18 cellular contexts compared by ENCODE assay signal in the genomic region with DNA sequence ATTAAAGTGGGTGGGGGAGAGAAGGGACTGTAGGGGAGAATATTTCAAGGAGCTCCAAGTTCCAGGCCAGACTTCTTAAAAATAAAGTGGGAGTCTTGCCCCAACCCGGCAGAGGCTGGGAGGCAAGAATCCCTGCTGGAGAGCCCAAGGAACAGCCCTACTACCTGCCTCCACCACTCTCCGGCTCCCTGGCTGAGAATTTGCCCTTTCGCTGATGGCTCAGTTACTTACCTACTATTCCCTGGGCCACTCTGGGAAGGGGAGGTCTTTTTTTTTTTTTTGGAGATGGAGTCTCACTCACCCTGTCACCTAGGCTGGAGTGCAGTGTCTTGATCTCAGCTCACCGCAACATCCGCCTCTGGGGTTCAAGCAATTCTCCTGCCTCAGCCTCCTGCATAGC. TPM values are rescaled to one million over a fixed set of nuclear protein-coding genes. Genes with fewer than 3 reads are reported as not detected.
DNase-seq lines count a peak whose midpoint lies in the region; ATAC-seq and TF ChIP-seq lines count a peak whose summit lies in the region.
"Had no signal": no experiment of that assay in that cellular context is flagged by ENCODE, and none has a peak within 500 bp of the region (broad histone marks: within the 10 kb centered on the region; RNA-seq: fewer than 3 reads in every experiment).

No MANE protein-coding gene starts in this region.

- no peak for TF ChIP-seq POLR2A in stomach (IDR thresholded peaks at IDR 0.05)

- 89 to 90% methylated on average over 5 of the region's 5 CpGs for WGBS in heart right ventricle, 2 donors
- 91 to 97% (median 95%) methylated on average over 5 of the region's 5 CpGs for WGBS in stomach, 5 donors

- H3K27ac ChIP-seq in heart right ventricle (peak overlapping the region in 6 of 10 donors; percentile 15 to 79 (median 50)), stomach (no peak overlapping the region)
- H3K27ac ChIP-seq: BLaER1 had no signal

- peaks cover 0 to 7% (median 0%) of the 10 kb centered on the region in 11 donors for H3K9me3 ChIP-seq in heart right ventricle
- peaks cover 0 to 2% (median 0%) of the 10 kb centered on the region in 4 donors for H3K9me3 ChIP-seq in stomach

- no peak for TF ChIP-seq EP300 in stomach (IDR thresholded peaks at IDR 0.05)

- H3K4me1 ChIP-seq in heart right ventricle (peaks cover 10 to 50% (median 28%) of the 10 kb centered on the region in 9 donors), stomach (peaks cover 18 to 25% (median 22%) of the 10 kb centered on the region in 4 donors)

- TF ChIP-seq CTCF in heart right ventricle (IDR thresholded peaks at IDR 0.05) (no peak), fibroblast of the aortic adventitia (IDR thresholded peaks at IDR 0.05; ENCODE audit: insufficient read depth, low read length) (no peak), stomach (IDR thresholded peaks at IDR 0.05) (no peak)

- intact Hi-C loops in heart right ventricle (cut with DNase I) (loop anchor here in 3 of 10 donors (5.0 kb wide), 2 partner anchors 140 to 145 kb away; partner anchors contain the start of gene TMIE (in 1 of the 3)), left cardiac atrium (cut with DNase I) (loop anchor here in 1 of 2 donors (5.0 to 10.0 kb wide), 2 partner anchors 45 to 143 kb away; partner anchors contain the start of gene TMIE), stomach (cut with DNase I; ENCODE audit: low total_unique reads) (no loop called here)

- H3K27me3 ChIP-seq in heart right ventricle (peaks cover 0 to 7% (median 0%) of the 10 kb centered on the region in 7 donors), H7 (ENCODE audit: control insufficient read depth, insufficient read depth, low read length) (peaks cover 9% of the 10 kb centered on the region), stomach (no peaks in the 10 kb centered on the region)
- H3K27me3 ChIP-seq: BLaER1 had no signal

- ATAC-seq in heart right ventricle (no peak), left cardiac atrium (no peak)
- ATAC-seq: CD8-positive, alpha-beta T cell had no signal

- H3K36me3 ChIP-seq in heart right ventricle (peaks cover 0 to 11% (median 0%) of the 10 kb centered on the region in 9 donors), H7 (replicated peaks; ENCODE audit: control insufficient read depth, insufficient read depth, low read length) (no peaks in the 10 kb centered on the region), stomach (no peaks in the 10 kb centered on the region)
- H3K36me3 ChIP-seq: BLaER1 had no signal

- DNase-seq in heart right ventricle (no peak), left cardiac atrium (no peak), H7 (peak; percentile 35), fibroblast of the aortic adventitia (ENCODE audit: low read depth) (peak; percentile 14), stomach (peak; percentile 11), cerebellar cortex (ENCODE audit: low spot score) (no peak), DMS 273 (lab: John Stamatoyannopoulos, UW; ENCODE audit: unreplicated experiment) (no peak)
- DNase-seq: KBM-7, NCI-H1105, NCI-H2081 had no signal

- H3K4me3 ChIP-seq in heart right ventricle: no peak overlapping the region
- H3K4me3 ChIP-seq in H7 (ENCODE audit: insufficient read depth, low read depth, low read length): no peak overlapping the region
- H3K4me3 ChIP-seq in fibroblast of the aortic adventitia (ENCODE audit: low read depth, low read length): no peak overlapping the region
- H3K4me3 ChIP-seq in stomach: no peak overlapping the region
- H3K4me3 ChIP-seq: BLaER1 had no signal

RNA-seq across cellular contexts. Expression of gene MYL3, which starts 15.5 kb away (rescaled TPM):
- total RNA-seq in heart right ventricle (1,000 to 10,000 TPM; 5,377 to 9,904 (median 7,431) TPM), left cardiac atrium (100 to 1,000 TPM; 157 to 557 TPM), fibroblast of the aortic adventitia (ENCODE audit: low replicate concordance) (not detected in 2 replicates), stomach (1 to 10 TPM in 1 of 5 donors, not detected in 4; 3.1 TPM)
- polyA plus RNA-seq in heart right ventricle (1,000 to 10,000 TPM; 7,541 to 8,578 TPM), stomach (10 to 100 TPM in 1 of 3 donors, 1 to 10 TPM in 2; 1.5 to 11.5 (median 6.8) TPM)
- total RNA-seq in H7 (2014; rRNA removed; shearing (Covaris generic)): 3.0 and 4.1 TPM in 2 replicates
- total RNA-seq: A673; Calu3; CD8-positive, alpha-beta T cell; H4; HepG2; NCI-H460; OCI-LY7 had no signal
- polyA plus RNA-seq: HepG2 had no signal

RNA-seq across cellular contexts. Expression of gene PTH1R, which starts 29.8 kb away (rescaled TPM):
- total RNA-seq in heart right ventricle (10 to 100 TPM in 2 of 10 donors, 1 to 10 TPM in 8; 1.5 to 18.5 (median 3.0) TPM), left cardiac atrium (10 to 100 TPM in 1 of 2 donors, 1 to 10 TPM in 1; 5.4 to 10.0 TPM), fibroblast of the aortic adventitia (ENCODE audit: low replicate concordance) (0.16 TPM in 1 of 2 replicates, not detected in the other), stomach (1 to 10 TPM; 2.6 to 4.0 (median 3.5) TPM)
- polyA plus RNA-seq in heart right ventricle (10 to 100 TPM; 12.8 to 89.8 TPM), stomach (10 to 100 TPM in 2 of 3 donors, 1 to 10 TPM in 1; 8.4 to 22.4 (median 20.9) TPM)
- 32.3 and 35.2 TPM in 2 replicates for total RNA-seq in H7 (2014; rRNA removed; shearing (Covaris generic))
- total RNA-seq: Calu3; CD8-positive, alpha-beta T cell; HepG2; OCI-LY7 had no signal
- polyA plus RNA-seq: HepG2 had no signal

Comparison
In these comparisons a context has a peak if more than half of its experiments do, and no peak if none do; other contexts are left out.
1. DNase-seq: peak in H7 (single experiment), fibroblast of the aortic adventitia (single experiment) and stomach (single experiment); none in heart right ventricle (0 of 2), left cardiac atrium (single experiment), cerebellar cortex (single experiment) and DMS 273 (single experiment).
2. H3K27ac ChIP-seq: peak in heart right ventricle (6 of 10); none in stomach (0 of 5).
3. RNA of gene MYL3, which starts 15.5 kb away (total RNA-seq): 5,377 to 9,904 TPM in heart right ventricle and 157 to 557 TPM in left cardiac atrium; 3.0 to 4.1 TPM in H7, not detected in fibroblast of the aortic adventitia and 3.1 TPM in stomach; every median in the first group is over 10 times any median in the second.